In genomic region chr4:67668315-67668714, GRCh38 we compare ENCODE assay signal across 30 cellular contexts.
"Had no signal": no experiment of that assay in that cellular context is flagged by ENCODE, and none has a peak within 500 bp of the region (broad histone marks: within the 10 kb centered on the region; RNA-seq: fewer than 3 reads in every experiment).

No MANE protein-coding gene starts in this region.

- H3K27ac Mint-ChIP-seq: activated naive CD8-positive, alpha-beta T cell; activated T-cell treated with anti-CD3 and anti-CD28 coated beads, Interleukin-2, amount 50 U/mL, for 24 hours; activated T-cell treated with anti-CD3 and anti-CD28 coated beads, Interleukin-2, amount 50 U/mL, for 72 hours; dendritic cell treated with granulocyte-macrophage colony-stimulating factor and Interleukin-4, amounts not matched to agents 40 ng/mL and 50 ng/mL, for 4 days; endodermal cell had no signal

- H3K4me1 Mint-ChIP-seq: central memory CD8-positive, alpha-beta T cell; endodermal cell had no signal

- H3K27me3 Mint-ChIP-seq: activated naive CD8-positive, alpha-beta T cell; activated T-cell treated with anti-CD3 and anti-CD28 coated beads, Interleukin-2, amount 50 U/mL, for 24 hours; central memory CD8-positive, alpha-beta T cell; dendritic cell treated with granulocyte-macrophage colony-stimulating factor and Interleukin-4, amounts not matched to agents 40 ng/mL and 50 ng/mL, for 4 days had no signal

- DNase-seq: activated CD4-positive, alpha-beta T cell treated with anti-CD3 and anti-CD28 coated beads for 4 hours; activated CD4-positive, alpha-beta T cell treated with anti-CD3 and anti-CD28 coated beads, Interleukin-2, amount 50 U/mL, for 1 hour; activated CD4-positive, alpha-beta T cell treated with anti-CD3 and anti-CD28 coated beads, Interleukin-2, amount 50 U/mL, for 48 hours; activated CD4-positive, CD25-positive, alpha-beta regulatory T cell; activated CD4-positive, CD25-positive, alpha-beta regulatory T cell treated with anti-CD3 and anti-CD28 coated beads, Interleukin-2, amount 50 U/mL, for 72 hours; activated CD8-positive, alpha-beta memory T cell treated with anti-CD3 and anti-CD28 coated beads, Interleukin-2, amount 50 U/mL, for 48 hours; activated effector memory CD4-positive, alpha-beta T cell treated with Interleukin-2 at 50 U/mL for 16 hours; activated gamma-delta T cell treated with Interleukin-2 at 50 U/mL for 16 hours; activated naive CD4-positive, alpha-beta T cell treated with anti-CD3 and anti-CD28 coated beads, Interleukin-2, amount 50 U/mL, for 16 hours; activated naive CD4-positive, alpha-beta T cell treated with Interleukin-2 at 50 U/mL for 16 hours; activated T-cell treated with anti-CD3 and anti-CD28 coated beads for 4 hours; activated T-cell treated with anti-CD3 and anti-CD28 coated beads, Interleukin-2, amount 50 U/mL, for 24 hours; activated T-cell treated with anti-CD3 and anti-CD28 coated beads, Interleukin-2, amount 50 U/mL, for 72 hours; amniotic stem cell; anterior cingulate cortex; brain microvascular endothelial cell; dorsolateral prefrontal cortex; effector memory CD4-positive, alpha-beta T cell; endodermal cell; foreskin fibroblast; head of caudate nucleus; T-helper 1 cell; T-helper 2 cell had no signal

- H3K4me3 ChIP-seq: coronary artery, dorsolateral prefrontal cortex had no signal

- FAIRE-seq: astrocyte, bronchial epithelial cell had no signal

- H3K4me3 Mint-ChIP-seq: activated naive CD8-positive, alpha-beta T cell; activated T-cell treated with anti-CD3 and anti-CD28 coated beads, Interleukin-2, amount 50 U/mL, for 24 hours; activated T-cell treated with anti-CD3 and anti-CD28 coated beads, Interleukin-2, amount 50 U/mL, for 72 hours; central memory CD8-positive, alpha-beta T cell; dendritic cell treated with granulocyte-macrophage colony-stimulating factor and Interleukin-4, amounts not matched to agents 40 ng/mL and 50 ng/mL, for 4 days; endodermal cell had no signal

- ATAC-seq: activated T-cell treated with anti-CD3 and anti-CD28 coated beads, Interleukin-2, amount 50 U/mL, for 72 hours; esophagus mucosa had no signal

- H3K9me3 Mint-ChIP-seq: activated T-cell treated with anti-CD3 and anti-CD28 coated beads, Interleukin-2, amount 50 U/mL, for 24 hours; activated T-cell treated with anti-CD3 and anti-CD28 coated beads, Interleukin-2, amount 50 U/mL, for 72 hours; central memory CD8-positive, alpha-beta T cell; dendritic cell treated with granulocyte-macrophage colony-stimulating factor and Interleukin-4, amounts not matched to agents 40 ng/mL and 50 ng/mL, for 4 days; endodermal cell had no signal

- H3K27ac ChIP-seq: brain microvascular endothelial cell, coronary artery, dorsolateral prefrontal cortex had no signal

- H3K27me3 ChIP-seq: brain microvascular endothelial cell, dorsolateral prefrontal cortex had no signal
